In genomic region chr4:156378053-156378665, GRCh38 we compare ENCODE assay signal across 9 cellular contexts.
A peak's percentile ranks its signal among the peaks of the same experiment; 100 is the strongest.
DNase-seq lines count a peak whose midpoint lies in the region; ATAC-seq and TF ChIP-seq lines count a peak whose summit lies in the region.
"Had no signal": no experiment of that assay in that cellular context is flagged by ENCODE, and none has a peak within 500 bp of the region (broad histone marks: within the 10 kb centered on the region; RNA-seq: fewer than 3 reads in every experiment).

No MANE protein-coding gene starts in this region.

- no peak overlapping the region for H2AFZ ChIP-seq in Loucy (ENCODE audit: low read length)
- H2AFZ ChIP-seq in neuronal stem cell (ENCODE audit: low read length): no peak overlapping the region

- intact Hi-C loops in colonic mucosa (cut with DNase I): no loop called here
- intact Hi-C loops in activated CD4-positive, alpha-beta T cell treated with anti-CD3 and anti-CD28 coated beads, Interleukin-2, amount 10 ng/mL, durations not matched to agents 24 days and 14 days (cut with micrococcal nuclease): no loop called here

- H3K36me3 ChIP-seq in Loucy (ENCODE audit: insufficient read depth, low read length) (no peaks in the 10 kb centered on the region), colonic mucosa (no peaks in the 10 kb centered on the region), neuronal stem cell (replicated peaks in 1 of 2; ENCODE audit: control insufficient read depth in 2 of 2, insufficient read depth in 2 of 2, low read length in 2 of 2) (no peaks in the 10 kb centered on the region)

- H3K9me3 ChIP-seq in Loucy (ENCODE audit: insufficient read depth, low read depth, low read length): no peaks in the 10 kb centered on the region
- H3K9me3 ChIP-seq in colonic mucosa: no peaks in the 10 kb centered on the region
- no peaks in the 10 kb centered on the region for H3K9me3 ChIP-seq in neuronal stem cell (replicated peaks in 1 of 2; ENCODE audit: control insufficient read depth in 2 of 2, insufficient read depth in 1 of 2, low read depth in 1 of 2, low read length in 2 of 2)

- H3K4me1 Mint-ChIP-seq in activated T-cell treated with anti-CD3 and anti-CD28 coated beads, Interleukin-2, amount 50 U/mL, for 4 hours (ENCODE audit: low read depth): no peaks in the 10 kb centered on the region
- no peaks in the 10 kb centered on the region for H3K4me1 Mint-ChIP-seq in activated T-cell treated with anti-CD3 and anti-CD28 coated beads, Interleukin-2, amount 50 U/mL, for 24 hours (ENCODE audit: low read depth)
- no peaks in the 10 kb centered on the region for H3K4me1 Mint-ChIP-seq in activated CD4-positive, alpha-beta T cell treated with anti-CD3 and anti-CD28 coated beads, Interleukin-2, amount 10 ng/mL, durations not matched to agents 24 days and 14 days

- no peak overlapping the region for H3K27ac Mint-ChIP-seq in activated T-cell treated with anti-CD3 and anti-CD28 coated beads, Interleukin-2, amount 50 U/mL, for 24 hours
- no peak overlapping the region for H3K27ac Mint-ChIP-seq in activated CD4-positive, alpha-beta T cell treated with anti-CD3 and anti-CD28 coated beads, Interleukin-2, amount 10 ng/mL, durations not matched to agents 24 days and 14 days

- H3K23ac ChIP-seq in neuronal stem cell (ENCODE audit: low read depth, low read length, poor library complexity): no peak overlapping the region

- H2BK5ac ChIP-seq in neuronal stem cell (ENCODE audit: low read length): no peak overlapping the region

- H3K4me3 ChIP-seq in Loucy (ENCODE audit: low read length, poor library complexity, severe bottlenecking) (no peak overlapping the region), colonic mucosa (no peak overlapping the region), neuronal stem cell (ENCODE audit: low read length in 2 of 2) (no peak overlapping the region)

- no peak overlapping the region for H2BK15ac ChIP-seq in neuronal stem cell (ENCODE audit: low read length)

- H3K79me2 ChIP-seq in Loucy (ENCODE audit: insufficient read depth, low read length): no peaks in the 10 kb centered on the region

- TF ChIP-seq CTCF in C4-2B (conservative IDR thresholded peaks at IDR 0.05) (peak; percentile 57), Loucy (conservative IDR thresholded peaks at IDR 0.05; ENCODE audit: low read length) (peak; percentile 74), colonic mucosa (IDR thresholded peaks at IDR 0.05) (peak; percentile 46)

- no peak overlapping the region for H3K18ac ChIP-seq in neuronal stem cell (ENCODE audit: low read length)

- DNase-seq in colonic mucosa: peak; percentile 23
- DNase-seq in neuronal stem cell (ENCODE audit: low spot score): peak; percentile 11
- DNase-seq in activated T-cell treated with anti-CD3 and anti-CD28 coated beads, Interleukin-2, amount 50 U/mL, for 4 hours: no peak
- no peak for DNase-seq in activated T-cell treated with anti-CD3 and anti-CD28 coated beads, Interleukin-2, amount 50 U/mL, for 24 hours
- DNase-seq in activated CD4-positive, alpha-beta T cell treated with anti-CD3 and anti-CD28 coated beads, Interleukin-2, amount 10 ng/mL, durations not matched to agents 24 days and 14 days: no peak

- H3K4me1 ChIP-seq in Loucy (ENCODE audit: insufficient read depth, low read length, poor library complexity, severe bottlenecking) (no peaks in the 10 kb centered on the region), colonic mucosa (no peaks in the 10 kb centered on the region), neuronal stem cell (ENCODE audit: control insufficient read depth in 2 of 2, insufficient read depth in 1 of 2, low read depth in 1 of 2, low read length in 2 of 2) (no peaks in the 10 kb centered on the region)

- no peak overlapping the region for H3K4me3 Mint-ChIP-seq in activated T-cell treated with anti-CD3 and anti-CD28 coated beads, Interleukin-2, amount 50 U/mL, for 4 hours
- no peak overlapping the region for H3K4me3 Mint-ChIP-seq in activated T-cell treated with anti-CD3 and anti-CD28 coated beads, Interleukin-2, amount 50 U/mL, for 24 hours
- H3K4me3 Mint-ChIP-seq in activated CD4-positive, alpha-beta T cell treated with anti-CD3 and anti-CD28 coated beads, Interleukin-2, amount 10 ng/mL, durations not matched to agents 24 days and 14 days: no peak overlapping the region

- H3K36me3 Mint-ChIP-seq in activated T-cell treated with anti-CD3 and anti-CD28 coated beads, Interleukin-2, amount 50 U/mL, for 4 hours (ENCODE audit: insufficient read depth): no peaks in the 10 kb centered on the region
- H3K36me3 Mint-ChIP-seq in activated T-cell treated with anti-CD3 and anti-CD28 coated beads, Interleukin-2, amount 50 U/mL, for 24 hours (ENCODE audit: low read depth): no peaks in the 10 kb centered on the region
- H3K36me3 Mint-ChIP-seq in activated CD4-positive, alpha-beta T cell treated with anti-CD3 and anti-CD28 coated beads, Interleukin-2, amount 10 ng/mL, durations not matched to agents 24 days and 14 days (ENCODE audit: low read depth): no peaks in the 10 kb centered on the region

- H3K27me3 ChIP-seq in Loucy (ENCODE audit: insufficient read depth, low read length, poor library complexity, severe bottlenecking): no peaks in the 10 kb centered on the region
- H3K27me3 ChIP-seq in colonic mucosa: no peaks in the 10 kb centered on the region
- no peaks in the 10 kb centered on the region for H3K27me3 ChIP-seq in neuronal stem cell (ENCODE audit: control insufficient read depth in 3 of 3, insufficient read depth in 3 of 3, low read depth in 1 of 3, low read length in 3 of 3)

- no peak overlapping the region for H4K8ac ChIP-seq in neuronal stem cell (ENCODE audit: low read depth, low read length)

- no peaks in the 10 kb centered on the region for H3K9me2 ChIP-seq in Loucy (replicated peaks; ENCODE audit: low read depth, low read length)

- ATAC-seq in GM19467 (IDR thresholded peaks at IDR 0.05; ENCODE audit: unreplicated experiment): peak; percentile 85
- no peak for ATAC-seq in activated T-cell treated with anti-CD3 and anti-CD28 coated beads, Interleukin-2, amount 50 U/mL, for 4 hours

- no peaks in the 10 kb centered on the region for H4K20me1 ChIP-seq in Loucy (ENCODE audit: insufficient read depth, low read length, poor library complexity, severe bottlenecking)

- H3K4me2 ChIP-seq in Loucy (ENCODE audit: low read depth, low read length, poor library complexity, severe bottlenecking) (no peak overlapping the region), neuronal stem cell (ENCODE audit: insufficient read depth, low read length, poor library complexity, severe bottlenecking) (no peak overlapping the region)

- no peak overlapping the region for H3K9ac ChIP-seq in Loucy (ENCODE audit: low read depth, low read length, poor library complexity, severe bottlenecking)
- no peak overlapping the region for H3K9ac ChIP-seq in colonic mucosa (ENCODE audit: low read depth in 2 of 2, low read length in 2 of 2)
- no peak overlapping the region for H3K9ac ChIP-seq in neuronal stem cell (ENCODE audit: low read depth, low read length, poor library complexity)

- no peak overlapping the region for H2BK120ac ChIP-seq in neuronal stem cell (ENCODE audit: low read depth, low read length)

- H3K14ac ChIP-seq in neuronal stem cell (ENCODE audit: low read length): no peak overlapping the region

- no peak overlapping the region for H2BK12ac ChIP-seq in neuronal stem cell (ENCODE audit: low read length)

- no peak overlapping the region for H3K4ac ChIP-seq in neuronal stem cell (ENCODE audit: low read length)

- no peak overlapping the region for H2AK5ac ChIP-seq in neuronal stem cell (ENCODE audit: low read depth, low read length)

- no peaks in the 10 kb centered on the region for H3K27me3 Mint-ChIP-seq in activated T-cell treated with anti-CD3 and anti-CD28 coated beads, Interleukin-2, amount 50 U/mL, for 4 hours (ENCODE audit: low read depth)
- H3K27me3 Mint-ChIP-seq in activated T-cell treated with anti-CD3 and anti-CD28 coated beads, Interleukin-2, amount 50 U/mL, for 24 hours: no peaks in the 10 kb centered on the region
- H3K27me3 Mint-ChIP-seq in activated CD4-positive, alpha-beta T cell treated with anti-CD3 and anti-CD28 coated beads, Interleukin-2, amount 10 ng/mL, durations not matched to agents 24 days and 14 days: no peaks in the 10 kb centered on the region

- H3K79me1 ChIP-seq in neuronal stem cell (ENCODE audit: low read depth, low read length): no peaks in the 10 kb centered on the region

- H3F3A ChIP-seq in Loucy (ENCODE audit: low read depth): no peaks in the 10 kb centered on the region

- WGBS in neuronal stem cell (ENCODE audit: extremely low coverage in 2 of 2, insufficient read length in 2 of 2, insufficient replicate concordance in 1 of 2), 2 donors: no CpG with 5 or more reads among the region's 8 CpGs

- no peak overlapping the region for H4K91ac ChIP-seq in neuronal stem cell (ENCODE audit: low read depth, low read length, poor library complexity)

- H3K27ac ChIP-seq in C4-2B (no peak overlapping the region), colonic mucosa (no peak overlapping the region), neuronal stem cell (replicated peaks; ENCODE audit: low read length) (no peak overlapping the region)
- H3K27ac ChIP-seq: epithelial cell of prostate had no signal

- H3K9me3 Mint-ChIP-seq in activated T-cell treated with anti-CD3 and anti-CD28 coated beads, Interleukin-2, amount 50 U/mL, for 4 hours: no peaks in the 10 kb centered on the region
- H3K9me3 Mint-ChIP-seq in activated T-cell treated with anti-CD3 and anti-CD28 coated beads, Interleukin-2, amount 50 U/mL, for 24 hours: peaks cover 6% of the 10 kb centered on the region
- no peaks in the 10 kb centered on the region for H3K9me3 Mint-ChIP-seq in activated CD4-positive, alpha-beta T cell treated with anti-CD3 and anti-CD28 coated beads, Interleukin-2, amount 10 ng/mL, durations not matched to agents 24 days and 14 days

Comparison
In these comparisons a context has a peak if more than half of its experiments do, and no peak if none do; other contexts are left out.
1. DNase-seq: peak in colonic mucosa (single experiment) and neuronal stem cell (single experiment); none in activated T-cell treated with anti-CD3 and anti-CD28 coated beads, Interleukin-2, amount 50 U/mL, for 4 hours (single experiment), activated T-cell treated with anti-CD3 and anti-CD28 coated beads, Interleukin-2, amount 50 U/mL, for 24 hours (single experiment) and activated CD4-positive, alpha-beta T cell treated with anti-CD3 and anti-CD28 coated beads, Interleukin-2, amount 10 ng/mL, durations not matched to agents 24 days and 14 days (single experiment).
2. Peak in every context shown above with its lines, with median percentiles within 50 percentile points of each other: CTCF ChIP-seq.